In genomic region chr7:32587431-32587948, GRCh38 we compare ENCODE assay signal across 8 cellular contexts.
DNase-seq lines count a peak whose midpoint lies in the region; ATAC-seq, FAIRE-seq and TF ChIP-seq lines count a peak whose summit lies in the region.
"Had no signal": no experiment of that assay in that cellular context is flagged by ENCODE, and none has a peak within 500 bp of the region (broad histone marks: within the 10 kb centered on the region; RNA-seq: fewer than 3 reads in every experiment).

No MANE protein-coding gene starts in this region.

- H3K27me3 ChIP-seq in right atrium auricular region (no peaks in the 10 kb centered on the region), spleen (replicated peaks in 1 of 7) (no peaks in the 10 kb centered on the region)

- H3K27ac Mint-ChIP-seq in HFFc6 = peak overlapping the region; percentile 95
- H3K27ac Mint-ChIP-seq: dendritic cell treated with granulocyte-macrophage colony-stimulating factor and Interleukin-4, amounts not matched to agents 40 ng/mL and 50 ng/mL, for 4 days had no signal

- H3K36me3 Mint-ChIP-seq in HFFc6 (ENCODE audit: low read depth) = peaks cover 53% of the 10 kb centered on the region

- peaks cover 38% of the 10 kb centered on the region for H3K36me3 ChIP-seq in right atrium auricular region
- peaks cover 0 to 66% (median 46%) of the 10 kb centered on the region in 6 donors for H3K36me3 ChIP-seq in spleen

- no peak for TF ChIP-seq POLR2A in spleen (IDR thresholded peaks at IDR 0.05)

- intact Hi-C loops in spleen (cut with DNase I; ENCODE audit: low total_unique reads) = no loop called here

- peak; percentile 69 for DNase-seq in HFFc6
- no peak for DNase-seq in right atrium auricular region (ENCODE audit: low spot score)
- no peak for DNase-seq in spleen
- no peak for DNase-seq in D721Med (ENCODE audit: insufficient read length, low spot score)

- H3K4me3 ChIP-seq in right atrium auricular region = no peak overlapping the region
- no peak overlapping the region for H3K4me3 ChIP-seq in spleen

- H3K9me3 ChIP-seq in right atrium auricular region = no peaks in the 10 kb centered on the region
- no peaks in the 10 kb centered on the region for H3K9me3 ChIP-seq in spleen

- H3K4me1 ChIP-seq in right atrium auricular region (peaks cover 0 to 35% of the 10 kb centered on the region in 2 donors), spleen (peaks cover 10 to 42% (median 27%) of the 10 kb centered on the region in 6 donors)

- H3K27ac ChIP-seq in angular gyrus (ENCODE audit: low read depth, low read length) (peak overlapping the region; percentile 16), right atrium auricular region (peak overlapping the region; percentile 68 to 83), spleen (peak overlapping the region; percentile 38 to 72 (median 64))

- no peaks in the 10 kb centered on the region for H3K9me3 Mint-ChIP-seq in HFFc6
- H3K9me3 Mint-ChIP-seq: dendritic cell treated with granulocyte-macrophage colony-stimulating factor and Interleukin-4, amounts not matched to agents 40 ng/mL and 50 ng/mL, for 4 days had no signal

- H3K27me3 Mint-ChIP-seq in HFFc6 (ENCODE audit: insufficient read depth) = no peaks in the 10 kb centered on the region
- H3K27me3 Mint-ChIP-seq: dendritic cell treated with granulocyte-macrophage colony-stimulating factor and Interleukin-4, amounts not matched to agents 40 ng/mL and 50 ng/mL, for 4 days had no signal

- 54 to 68% (median 59%) methylated on average over 9 of the region's 9 CpGs for WGBS in spleen, 5 donors

- FAIRE-seq in D721Med (lab: Jason Lieb, UNC) = no peak

- TF ChIP-seq CTCF in HFFc6 (IDR thresholded peaks at IDR 0.05) (no peak), right atrium auricular region (IDR thresholded peaks at IDR 0.05) (no peak), spleen (IDR thresholded peaks at IDR 0.05 in 8 of 11, conservative IDR thresholded peaks at IDR 0.05 in 3 of 11) (no peak), D721Med (IDR thresholded peaks at IDR 0.05; ENCODE audit: insufficient read depth, missing control alignments) (no peak)

- H3K4me1 Mint-ChIP-seq in HFFc6 (ENCODE audit: low read depth) = peaks cover 78% of the 10 kb centered on the region

- ATAC-seq in GM21381 (IDR thresholded peaks at IDR 0.05; ENCODE audit: unreplicated experiment) (no peak), GM19395 (IDR thresholded peaks at IDR 0.05; ENCODE audit: unreplicated experiment) (no peak)

- H3K4me3 Mint-ChIP-seq in HFFc6 = peak overlapping the region; percentile 72
- H3K4me3 Mint-ChIP-seq: dendritic cell treated with granulocyte-macrophage colony-stimulating factor and Interleukin-4, amounts not matched to agents 40 ng/mL and 50 ng/mL, for 4 days had no signal

Comparison
In these comparisons a context has a peak if more than half of its experiments do, and no peak if none do; other contexts are left out.
1. H3K27ac ChIP-seq: peak in every context shown above with its lines; median percentile 76 in right atrium auricular region; 64 in spleen; 16 in angular gyrus.